35 cellular contexts compared by ENCODE assay signal in the genomic region with DNA sequence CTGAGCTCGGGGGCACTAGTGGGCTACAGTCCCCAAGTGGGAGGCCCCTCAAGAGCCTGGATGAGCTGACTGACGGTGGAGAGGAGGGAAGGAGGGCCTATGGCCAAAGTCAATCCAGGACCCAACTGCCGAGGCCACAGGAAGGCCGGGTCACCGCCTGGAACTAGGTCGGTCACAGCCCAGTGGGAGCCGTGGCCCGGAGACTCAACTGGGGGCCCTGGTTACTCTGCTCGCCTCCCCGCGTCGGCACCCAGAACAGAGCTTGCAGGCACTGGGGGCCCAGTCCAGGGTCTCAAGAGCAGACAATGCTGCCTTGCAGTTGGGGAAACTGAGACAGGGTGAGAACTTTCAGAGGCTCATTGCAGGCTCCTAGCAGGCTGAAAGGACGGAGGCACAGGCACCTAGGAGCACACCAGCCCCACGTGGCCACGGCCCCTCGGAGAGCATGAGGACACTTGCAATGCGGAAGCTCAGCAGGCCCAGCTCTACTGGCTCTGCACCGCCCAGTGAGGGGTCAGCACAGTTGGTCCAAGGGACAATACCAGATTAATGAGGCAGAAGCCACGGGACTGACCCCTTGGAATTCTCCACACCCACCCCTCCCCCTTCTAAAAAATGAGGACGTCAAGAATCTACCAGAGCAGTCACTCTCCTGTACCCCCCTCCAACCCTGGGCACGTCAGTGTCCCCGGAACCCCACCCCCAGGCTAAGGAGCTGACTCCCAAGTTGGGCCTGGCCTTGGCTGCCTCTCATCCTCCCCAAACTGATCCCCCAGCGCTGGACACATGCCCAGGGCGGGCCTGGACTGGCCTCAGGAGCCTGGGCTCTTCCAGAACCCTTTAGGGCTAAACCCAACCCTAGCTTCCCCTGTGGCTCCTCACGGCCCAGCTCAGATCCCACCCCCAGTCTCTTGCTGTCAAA. TPM values are rescaled to one million over a fixed set of nuclear protein-coding genes. Genes with fewer than 3 reads are reported as not detected.
"Had no signal": no experiment of that assay in that cellular context is flagged by ENCODE, and none has a peak within 500 bp of the region (broad histone marks: within the 10 kb centered on the region; RNA-seq: fewer than 3 reads in every experiment).

No MANE protein-coding gene starts in this region.

- DNase-seq: colonic mucosa; effector memory CD4-positive, alpha-beta T cell; erythroblast; esophagus squamous epithelium; gastrocnemius medialis; head of caudate nucleus; kidney; natural killer cell; occipital lobe; stimulated activated CD4-positive, alpha-beta T cell treated with anti-CD3 and anti-CD28 coated beads, Interleukin-12 subunit alpha, Interleukin-12 subunit beta, amount 100 ng/mL, for 4 hours; stimulated activated CD4-positive, alpha-beta T cell treated with anti-CD3 and anti-CD28 coated beads, Interleukin-1b, Interleukin-23, amount 100 ng/mL, for 48 hours; stimulated activated CD4-positive, alpha-beta T cell treated with anti-CD3 and anti-CD28 coated beads, Interleukin-4, amount 100 ng/mL, for 1 hour; stimulated activated CD8-positive, alpha-beta memory T cell treated with anti-CD3 and anti-CD28 coated beads, Interleukin-4, amount 100 ng/mL, for 48 hours; stimulated activated naive CD4-positive, alpha-beta T cell; stimulated activated naive CD8-positive, alpha-beta T cell treated with anti-CD3 and anti-CD28 coated beads, Interleukin-15, amount 100 ng/mL, for 72 hours; tibial artery had no signal

- H3K27ac Mint-ChIP-seq: dendritic cell treated with granulocyte-macrophage colony-stimulating factor and Interleukin-4, amounts not matched to agents 40 ng/mL and 50 ng/mL, for 4 days; memory B cell; natural killer cell; stimulated activated naive CD8-positive, alpha-beta T cell treated with anti-CD3 and anti-CD28 coated beads, Interleukin-15, amount 100 ng/mL, for 72 hours had no signal

- H3K4me3 ChIP-seq: colonic mucosa, gastrocnemius medialis, lung, pancreas, smooth muscle cell, tibial artery had no signal

- H3K9me3 Mint-ChIP-seq: central memory CD8-positive, alpha-beta T cell; dendritic cell treated with granulocyte-macrophage colony-stimulating factor and Interleukin-4, amounts not matched to agents 40 ng/mL and 50 ng/mL, for 4 days; memory B cell; natural killer cell; stimulated activated naive CD8-positive, alpha-beta T cell treated with anti-CD3 and anti-CD28 coated beads, Interleukin-15, amount 100 ng/mL, for 72 hours; type B pancreatic cell had no signal

- H3K4me3 Mint-ChIP-seq: central memory CD8-positive, alpha-beta T cell; dendritic cell treated with granulocyte-macrophage colony-stimulating factor and Interleukin-4, amounts not matched to agents 40 ng/mL and 50 ng/mL, for 4 days; memory B cell; natural killer cell; stimulated activated naive CD8-positive, alpha-beta T cell treated with anti-CD3 and anti-CD28 coated beads, Interleukin-15, amount 100 ng/mL, for 72 hours had no signal

- H3K4me1 ChIP-seq: gastrocnemius medialis had no signal

- H3K4me1 Mint-ChIP-seq: central memory CD8-positive, alpha-beta T cell; memory B cell; natural killer cell had no signal

- H3K36me3 Mint-ChIP-seq: memory B cell, natural killer cell, type B pancreatic cell had no signal

- H3K9me3 ChIP-seq: colonic mucosa, esophagus squamous epithelium, gastrocnemius medialis, pancreas, tibial artery had no signal

- H3K27ac ChIP-seq: colonic mucosa, gastrocnemius medialis, pancreas, tibial artery had no signal

- ATAC-seq: gastrocnemius medialis; left lobe of liver; natural killer cell; pancreas; sciatic nerve; stimulated activated naive CD8-positive, alpha-beta T cell treated with anti-CD3 and anti-CD28 coated beads, Interleukin-15, amount 100 ng/mL, for 72 hours had no signal

- H3K36me3 ChIP-seq: colonic mucosa, gastrocnemius medialis, pancreas, tibial artery had no signal

- H3K4me2 ChIP-seq: smooth muscle cell had no signal

RNA-seq across cellular contexts. Expression of gene HS3ST6, which starts 2.2 kb away (rescaled TPM):
- total RNA-seq: chondrocyte, endothelial cell of umbilical vein, fibroblast of villous mesenchyme, gastrocnemius medialis, glomerular endothelial cell, left lobe of liver, liver, mononuclear cell, natural killer cell, occipital lobe, pancreas, posterior vena cava, pulmonary artery endothelial cell, sciatic nerve, smooth muscle cell, temporal lobe had no signal

RNA-seq across cellular contexts. Expression of gene RPL3L, which starts 38.5 kb away (rescaled TPM):
- total RNA-seq: chondrocyte, colonic mucosa, endothelial cell of umbilical vein, esophagus squamous epithelium, fibroblast of villous mesenchyme, glomerular endothelial cell, kidney, left lobe of liver, liver, lung, mononuclear cell, natural killer cell, occipital lobe, posterior vena cava, pulmonary artery endothelial cell, sciatic nerve, smooth muscle cell, temporal lobe had no signal

RNA-seq across cellular contexts. Expression of gene MEIOB, which starts 44.0 kb away (rescaled TPM):
- total RNA-seq: endothelial cell of umbilical vein, fibroblast of villous mesenchyme, gastrocnemius medialis, mononuclear cell, natural killer cell, occipital lobe, posterior vena cava, sciatic nerve, urinary bladder had no signal
